Comparison of ENCODE assay signal across 17 cellular contexts in genomic region chr11:33543823-33544222, GRCh38.
A peak's percentile ranks its signal among the peaks of the same experiment; 100 is the strongest.
DNase-seq lines count a peak whose midpoint lies in the region; ATAC-seq, FAIRE-seq and TF ChIP-seq lines count a peak whose summit lies in the region.
"Had no signal": no experiment of that assay in that cellular context is flagged by ENCODE, and none has a peak within 500 bp of the region (broad histone marks: within the 10 kb centered on the region; RNA-seq: fewer than 3 reads in every experiment).

No MANE protein-coding gene starts in this region.

- no peak overlapping the region for H3K27ac Mint-ChIP-seq in H9

- H2AFZ ChIP-seq in trophoblast cell (ENCODE audit: insufficient read depth, low read length, poor library complexity) (no peak overlapping the region), H9 (ENCODE audit: low read length) (no peak overlapping the region)

- H3K23ac ChIP-seq in trophoblast cell (ENCODE audit: low read length) (no peak overlapping the region), H9 (ENCODE audit: insufficient read length, low read depth, low read length) (no peak overlapping the region)

- H3K14ac ChIP-seq in trophoblast cell (ENCODE audit: low read length): no peak overlapping the region
- no peak overlapping the region for H3K14ac ChIP-seq in H9 (ENCODE audit: insufficient read depth, low read length)

- H2BK120ac ChIP-seq in trophoblast cell (ENCODE audit: insufficient read depth, low read length, poor library complexity) (no peak overlapping the region), H9 (ENCODE audit: low read depth, low read length, poor library complexity, severe bottlenecking) (no peak overlapping the region)

- TF ChIP-seq CTCF in esophagus muscularis mucosa (IDR thresholded peaks at IDR 0.05) (no peak), heart left ventricle (IDR thresholded peaks at IDR 0.05) (no peak), colonic mucosa (IDR thresholded peaks at IDR 0.05) (no peak), H9 (conservative IDR thresholded peaks at IDR 0.05) (no peak)

- H3K79me2 ChIP-seq in trophoblast cell (ENCODE audit: control insufficient read depth, insufficient read depth, low read length, poor library complexity) (no peaks in the 10 kb centered on the region), H9 (ENCODE audit: insufficient read depth, low read length) (no peaks in the 10 kb centered on the region)

- H3K4me3 Mint-ChIP-seq in H9: no peak overlapping the region

- no peak overlapping the region for H4K5ac ChIP-seq in H9 (ENCODE audit: insufficient read length, low read depth, low read length)

- no peak for TF ChIP-seq EP300 in esophagus muscularis mucosa (IDR thresholded peaks at IDR 0.05)

- H3K4me3 ChIP-seq in esophagus muscularis mucosa (no peak overlapping the region), trophoblast cell (ENCODE audit: low read depth, low read length) (no peak overlapping the region), heart left ventricle (no peak overlapping the region), colonic mucosa (no peak overlapping the region)
- H3K4me3 ChIP-seq: BLaER1 treated with 17β-estradiol and CSF1 and Interleukin-3, amounts not matched to agents 10 nM and 100 nM; HAP-1 had no signal

- H2BK20ac ChIP-seq in H9 (ENCODE audit: low read depth, low read length, poor library complexity, severe bottlenecking): no peak overlapping the region

- H3K27me3 ChIP-seq in esophagus muscularis mucosa (peaks cover 0 to 6% (median 0%) of the 10 kb centered on the region in 4 donors), trophoblast cell (ENCODE audit: insufficient read depth, low read length) (no peaks in the 10 kb centered on the region), heart left ventricle (peaks cover 0 to 3% (median 0%) of the 10 kb centered on the region in 9 donors), colonic mucosa (no peaks in the 10 kb centered on the region), H9 (ENCODE audit: insufficient read depth, low read length) (no peaks in the 10 kb centered on the region)
- H3K27me3 ChIP-seq: BLaER1 treated with 17β-estradiol and CSF1 and Interleukin-3, amounts not matched to agents 10 nM and 100 nM had no signal

- H4K8ac ChIP-seq in trophoblast cell (ENCODE audit: low read depth, low read length) (no peak overlapping the region), H9 (replicated peaks; ENCODE audit: insufficient read length, low read depth, low read length) (no peak overlapping the region)

- no peak overlapping the region for H2BK15ac ChIP-seq in H9 (ENCODE audit: low read depth, low read length)

- intact Hi-C loops in esophagus muscularis mucosa (cut with DNase I): loop anchor here (5.0 to 10.0 kb wide), 2 partner anchors 141 to 198 kb away; no protein-coding TSS in a partner anchor
- intact Hi-C loops in heart left ventricle (cut with DNase I): loop anchor here (1.0 to 10.0 kb wide), 11 partner anchors 138 to 377 kb away; no protein-coding TSS in a partner anchor
- intact Hi-C loops in colonic mucosa (cut with DNase I): loop anchor here (5.0 kb wide), 1 partner anchor 143 kb away; no protein-coding TSS in a partner anchor

- TF ChIP-seq POLR2A in GM12891 (IDR thresholded peaks at IDR 0.05; ENCODE audit: low read depth, low read length) (no peak), esophagus muscularis mucosa (IDR thresholded peaks at IDR 0.05; ENCODE audit: low read depth) (no peak), heart left ventricle (IDR thresholded peaks at IDR 0.05) (no peak)

- H2BK5ac ChIP-seq in trophoblast cell (ENCODE audit: low read depth, low read length, poor library complexity) (no peak overlapping the region), H9 (ENCODE audit: insufficient read length, low read length) (no peak overlapping the region)

- ATAC-seq in heart left ventricle (no peak), GM21723 (IDR thresholded peaks at IDR 0.05; ENCODE audit: unreplicated experiment) (no peak)

- H3K9ac ChIP-seq in trophoblast cell (ENCODE audit: low read length) (no peak overlapping the region), colonic mucosa (ENCODE audit: low read depth in 2 of 2, low read length in 2 of 2) (no peak overlapping the region), H9 (ENCODE audit: extremely low read depth, insufficient read length, low read length) (no peak overlapping the region)
- H3K9ac ChIP-seq: BLaER1 treated with 17β-estradiol and CSF1 and Interleukin-3, amounts not matched to agents 10 nM and 100 nM had no signal

- DNase-seq in GM12891 (ENCODE audit: insufficient read length, low spot score) (no peak), RPMI7951 (ENCODE audit: low read depth) (peak; percentile 9), esophagus muscularis mucosa (ENCODE audit: extremely low spot score) (peak; percentile 68), trophoblast cell (peak; percentile 95 to 98), heart left ventricle (no peak), colonic mucosa (no peak), H9 (no peak)
- DNase-seq: NCI-H1048, NCI-H1694, NCI-H2107, NCI-H226, NCI-H526 treated with DMSO at 0.1 percent for 48 hours, Right ventricle myocardium superior had no signal

- H3K9me3 ChIP-seq in esophagus muscularis mucosa (no peaks in the 10 kb centered on the region), trophoblast cell (ENCODE audit: insufficient read depth, low read depth, low read length) (no peaks in the 10 kb centered on the region), heart left ventricle (no peaks in the 10 kb centered on the region), colonic mucosa (no peaks in the 10 kb centered on the region), H9 (ENCODE audit: control insufficient read depth, low read depth, low read length) (no peaks in the 10 kb centered on the region)
- H3K9me3 ChIP-seq: BLaER1 treated with 17β-estradiol and CSF1 and Interleukin-3, amounts not matched to agents 10 nM and 100 nM; HAP-1 had no signal

- peaks cover 1% of the 10 kb centered on the region; the same call in 1 of the 2 replicates for H3K27me3 Mint-ChIP-seq in H9 (ENCODE audit: low read depth)

- H3K9me3 Mint-ChIP-seq in H9: no peaks in the 10 kb centered on the region

- no peak overlapping the region for H2BK12ac ChIP-seq in trophoblast cell (ENCODE audit: low read length)
- H2BK12ac ChIP-seq in H9 (ENCODE audit: insufficient read length, low read depth, low read length): no peak overlapping the region

- no peaks in the 10 kb centered on the region for H4K20me1 ChIP-seq in H9 (ENCODE audit: control insufficient read depth, insufficient read depth, insufficient read length)
- H4K20me1 ChIP-seq: BLaER1 treated with 17β-estradiol and CSF1 and Interleukin-3, amounts not matched to agents 10 nM and 100 nM had no signal

- peaks cover 4% of the 10 kb centered on the region in 2 experiments; a peak in 1 of 4 replicates for H3K4me1 Mint-ChIP-seq in H9

- no peak overlapping the region for H3K18ac ChIP-seq in trophoblast cell (ENCODE audit: low read length)
- no peak overlapping the region for H3K18ac ChIP-seq in H9 (ENCODE audit: insufficient read length, low read depth, low read length)

- H3K79me1 ChIP-seq in trophoblast cell (ENCODE audit: low read length) (no peaks in the 10 kb centered on the region), H9 (ENCODE audit: insufficient read depth, low read depth, low read length, poor library complexity, severe bottlenecking) (no peaks in the 10 kb centered on the region)

- H3K23me2 ChIP-seq in H9 (ENCODE audit: insufficient read length, low read depth, low read length, poor library complexity, severe bottlenecking): no peaks in the 10 kb centered on the region

- no peak overlapping the region for H4K91ac ChIP-seq in trophoblast cell (ENCODE audit: low read depth, low read length)
- H4K91ac ChIP-seq in H9 (ENCODE audit: insufficient read length, low read depth, low read length): no peak overlapping the region

- H3K36me3 ChIP-seq in esophagus muscularis mucosa (no peaks in the 10 kb centered on the region), trophoblast cell (ENCODE audit: control insufficient read depth in 1 of 2, insufficient read depth in 2 of 2, low read length in 2 of 2) (no peaks in the 10 kb centered on the region), heart left ventricle (no peaks in the 10 kb centered on the region), colonic mucosa (no peaks in the 10 kb centered on the region)
- H3K36me3 ChIP-seq: BLaER1 treated with 17β-estradiol and CSF1 and Interleukin-3, amounts not matched to agents 10 nM and 100 nM; HAP-1 had no signal

- no peak overlapping the region for H4K12ac ChIP-seq in trophoblast cell (ENCODE audit: low read depth, low read length)

- H3T11ph ChIP-seq in H9 (ENCODE audit: low read length): no peak overlapping the region

- H2AK5ac ChIP-seq in trophoblast cell (ENCODE audit: low read length): no peak overlapping the region
- H2AK5ac ChIP-seq in H9 (ENCODE audit: insufficient read length, low read length): no peak overlapping the region

- peak; percentile 43 for FAIRE-seq in GM12891 (lab: Jason Lieb, UNC)
- FAIRE-seq: HTR-8/SVneo had no signal

- no peaks in the 10 kb centered on the region; a peak in 1 of 7 replicates for H3K36me3 Mint-ChIP-seq in H9 (ENCODE audit: insufficient read depth in 1 of 3, low read depth in 3 of 3)

- H3K4me2 ChIP-seq in trophoblast cell (ENCODE audit: low read length) (no peak overlapping the region), H9 (ENCODE audit: insufficient read depth, insufficient read length, low read length) (no peak overlapping the region)
- H3K4me2 ChIP-seq: BLaER1 treated with 17β-estradiol and CSF1 and Interleukin-3, amounts not matched to agents 10 nM and 100 nM had no signal

- WGBS in esophagus muscularis mucosa: no CpG with 5 or more reads among the region's 3 CpGs
- no CpG with 5 or more reads among the region's 3 CpGs for WGBS in trophoblast cell (ENCODE audit: extremely low coverage, insufficient coverage, insufficient read length)
- 89 to 97% (median 93%) methylated on average over 3 of the region's 3 CpGs for WGBS in heart left ventricle, 4 donors
- WGBS in H9 (ENCODE audit: extremely low coverage, insufficient read length, low lambda C conversion rate): no CpG with 5 or more reads among the region's 3 CpGs

- H3K56ac ChIP-seq in H9 (ENCODE audit: insufficient read length, low read depth, low read length): no peak overlapping the region

- H3K4ac ChIP-seq in trophoblast cell (ENCODE audit: low read depth, low read length) (no peak overlapping the region), H9 (ENCODE audit: low read depth, low read length) (no peak overlapping the region)

- H3K27ac ChIP-seq in esophagus muscularis mucosa (replicated peaks in 1 of 4) (no peak overlapping the region), trophoblast cell (ENCODE audit: low read depth, low read length) (no peak overlapping the region), heart left ventricle (no peak overlapping the region), colonic mucosa (no peak overlapping the region), H9 (ENCODE audit: insufficient read length, low read depth, low read length) (no peak overlapping the region)
- H3K27ac ChIP-seq: BLaER1 treated with 17β-estradiol and CSF1 and Interleukin-3, amounts not matched to agents 10 nM and 100 nM had no signal

- H3K4me1 ChIP-seq in esophagus muscularis mucosa (no peaks in the 10 kb centered on the region), trophoblast cell (ENCODE audit: control insufficient read depth in 1 of 2, insufficient read depth in 2 of 2, low read length in 2 of 2) (peaks cover 3 to 5% of the 10 kb centered on the region in 2 experiments), heart left ventricle (peaks cover 0 to 14% (median 2%) of the 10 kb centered on the region in 12 donors), colonic mucosa (no peaks in the 10 kb centered on the region), H9 (ENCODE audit: insufficient read depth, low read length) (no peaks in the 10 kb centered on the region)
- H3K4me1 ChIP-seq: HAP-1 had no signal

Comparison
In these comparisons a context has a peak if more than half of its experiments do, and no peak if none do; other contexts are left out.
1. DNase-seq: peak in RPMI7951 (single experiment), esophagus muscularis mucosa (single experiment) and trophoblast cell (2 of 2); none in GM12891 (single experiment), heart left ventricle (0 of 5), colonic mucosa (single experiment) and H9 (single experiment).